In the genomic region with DNA sequence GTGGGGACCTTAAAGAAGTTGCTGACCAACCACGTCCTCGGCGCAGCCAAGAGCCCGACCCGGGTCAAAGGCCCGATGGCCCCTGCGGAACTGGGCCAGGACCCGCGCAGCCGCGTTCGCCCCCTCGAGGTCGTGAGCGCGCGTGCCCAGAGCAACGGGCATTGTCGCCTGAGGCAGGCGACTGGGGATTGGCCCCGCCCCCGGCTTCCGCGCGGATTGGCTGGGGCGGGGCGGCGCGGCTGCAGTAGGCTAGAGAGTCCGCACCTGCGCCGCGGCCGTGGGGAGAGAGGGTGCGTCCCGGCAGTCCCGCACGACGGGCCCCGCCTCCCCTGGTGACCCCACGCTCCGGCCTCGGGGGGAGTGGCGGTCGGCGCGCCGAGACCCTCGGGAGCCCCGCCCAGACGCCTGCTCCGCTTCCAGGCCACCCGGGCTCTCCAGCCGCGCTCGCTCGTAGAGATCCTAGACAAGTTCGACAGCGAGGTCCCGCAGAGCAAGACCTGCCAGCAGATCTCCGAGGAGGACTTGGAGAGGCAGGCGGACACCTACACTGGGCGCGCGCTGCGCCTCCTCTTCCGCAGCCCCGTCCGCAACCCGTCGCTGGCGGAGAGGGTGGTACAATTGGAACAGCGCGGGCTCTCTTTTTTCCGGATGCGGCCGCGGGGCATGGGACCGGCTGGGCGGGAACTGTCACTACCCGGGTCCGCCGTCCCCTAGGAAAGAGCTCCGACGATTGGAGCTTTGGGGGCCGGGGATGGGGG, we compare ENCODE assay signal across 1 cellular context.
TF ChIP-seq lines count a peak whose summit lies in the region.

No MANE protein-coding gene starts in this region.

TF ChIP-seq in HepG2, 621 proteins besides CTCF, POLR2A, EP300 and RAD21 (continued from another document and continues in another):
- TF ChIP-seq NFAT5 (CRISPR knock-in tag; IDR thresholded peaks at IDR 0.05) (peak; percentile 3; the same call in 1 of the 2 replicates), CSRNP2 (CRISPR knock-in tag; conservative IDR thresholded peaks at IDR 0.05; ENCODE audit: low read depth) (no peak), MBNL3 (CRISPR knock-in tag; conservative IDR thresholded peaks at IDR 0.05) (no peak), ZSCAN25 (CRISPR knock-in tag; IDR thresholded peaks at IDR 0.05) (no peak; the same call in 1 of the 2 replicates), PHF5A (CRISPR knock-in tag; IDR thresholded peaks at IDR 0.05; ENCODE audit: low read depth, unreplicated experiment) (no peak), MXI1 (IDR thresholded peaks at IDR 0.05; ENCODE audit: borderline replicate concordance, low read depth, low read length) (peak; percentile 29; the same call in 1 of the 3 replicates), RBAK (CRISPR knock-in tag; IDR thresholded peaks at IDR 0.05) (0 out of 2 replicates have a peak, but pooled peaks have one; percentile 35), FOXP4 (CRISPR knock-in tag; IDR thresholded peaks at IDR 0.05) (no peak; the same call in 1 of the 2 replicates), CEBPB (IDR thresholded peaks at IDR 0.05; ENCODE audit: borderline replicate concordance, low read depth, low read length) (no peak), ZMYM3 (CRISPR knock-in tag; IDR thresholded peaks at IDR 0.05) (no peak), SP1 (IDR thresholded peaks at IDR 0.05) (no peak), SP1 (CRISPR knock-in tag; IDR thresholded peaks at IDR 0.05) (peak; percentile 34; the same call in 1 of the 2 replicates), KLF13 (CRISPR knock-in tag; IDR thresholded peaks at IDR 0.05) (no peak), TOE1 (CRISPR knock-in tag; IDR thresholded peaks at IDR 0.05) (no peak), TEAD3 (CRISPR knock-in tag; optimal IDR thresholded peaks at IDR 0.05; ENCODE audit: borderline replicate concordance) (no peak), ZNF766 (CRISPR knock-in tag; IDR thresholded peaks at IDR 0.05; ENCODE audit: borderline replicate concordance) (0 out of 2 replicates have a peak, but pooled peaks have one; percentile 21), GABPA (IDR thresholded peaks at IDR 0.05; ENCODE audit: low read depth, low read length) (no peak), GABPA (CRISPR knock-in tag; IDR thresholded peaks at IDR 0.05; ENCODE audit: low read depth) (no peak), MXD1 (CRISPR knock-in tag; IDR thresholded peaks at IDR 0.05) (no peak), TGIF2 (CRISPR knock-in tag; IDR thresholded peaks at IDR 0.05) (no peak), TRIM22 (IDR thresholded peaks at IDR 0.05) (no peak), KMT2B (CRISPR knock-in tag; IDR thresholded peaks at IDR 0.05) (peak; percentile 31; the same call in 1 of the 2 replicates), ZNF34 (CRISPR knock-in tag; IDR thresholded peaks at IDR 0.05; ENCODE audit: borderline replicate concordance) (no peak), RERE (CRISPR knock-in tag; IDR thresholded peaks at IDR 0.05; ENCODE audit: low read depth) (no peak), SP2 (CRISPR knock-in tag; IDR thresholded peaks at IDR 0.05) (0 out of 2 replicates have a peak, but pooled peaks have one; percentile 49), ZNF275 (CRISPR knock-in tag; IDR thresholded peaks at IDR 0.05; ENCODE audit: borderline replicate concordance) (no peak), MEIS2 (CRISPR knock-in tag; IDR thresholded peaks at IDR 0.05) (peak; percentile 14; the same call in 1 of the 2 replicates), MTA1 (CRISPR knock-in tag; IDR thresholded peaks at IDR 0.05; ENCODE audit: borderline replicate concordance) (peak; percentile 21; the same call in 1 of the 2 replicates), CENPT (CRISPR knock-in tag; IDR thresholded peaks at IDR 0.05; ENCODE audit: low read depth) (no peak), KAT7 (CRISPR knock-in tag; IDR thresholded peaks at IDR 0.05; ENCODE audit: borderline replicate concordance) (peak; percentile 67; the same call in 1 of the 2 replicates), ZNF484 (CRISPR knock-in tag; IDR thresholded peaks at IDR 0.05; ENCODE audit: borderline replicate concordance, low read depth) (no peak; the same call in 1 of the 2 replicates), GTF3A (CRISPR knock-in tag; conservative IDR thresholded peaks at IDR 0.05) (no peak)
- TF ChIP-seq, protein P1, sequence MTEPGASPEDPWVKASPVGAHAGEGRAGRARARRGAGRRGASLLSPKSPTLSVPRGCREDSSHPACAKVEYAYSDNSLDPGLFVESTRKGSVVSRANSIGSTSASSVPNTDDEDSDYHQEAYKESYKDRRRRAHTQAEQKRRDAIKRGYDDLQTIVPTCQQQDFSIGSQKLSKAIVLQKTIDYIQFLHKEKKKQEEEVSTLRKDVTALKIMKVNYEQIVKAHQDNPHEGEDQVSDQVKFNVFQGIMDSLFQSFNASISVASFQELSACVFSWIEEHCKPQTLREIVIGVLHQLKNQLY (CRISPR knock-in tag; IDR thresholded peaks at IDR 0.05), result 0 out of 2 replicates have a peak, but pooled peaks have one; percentile 37
- TF ChIP-seq, protein P2, sequence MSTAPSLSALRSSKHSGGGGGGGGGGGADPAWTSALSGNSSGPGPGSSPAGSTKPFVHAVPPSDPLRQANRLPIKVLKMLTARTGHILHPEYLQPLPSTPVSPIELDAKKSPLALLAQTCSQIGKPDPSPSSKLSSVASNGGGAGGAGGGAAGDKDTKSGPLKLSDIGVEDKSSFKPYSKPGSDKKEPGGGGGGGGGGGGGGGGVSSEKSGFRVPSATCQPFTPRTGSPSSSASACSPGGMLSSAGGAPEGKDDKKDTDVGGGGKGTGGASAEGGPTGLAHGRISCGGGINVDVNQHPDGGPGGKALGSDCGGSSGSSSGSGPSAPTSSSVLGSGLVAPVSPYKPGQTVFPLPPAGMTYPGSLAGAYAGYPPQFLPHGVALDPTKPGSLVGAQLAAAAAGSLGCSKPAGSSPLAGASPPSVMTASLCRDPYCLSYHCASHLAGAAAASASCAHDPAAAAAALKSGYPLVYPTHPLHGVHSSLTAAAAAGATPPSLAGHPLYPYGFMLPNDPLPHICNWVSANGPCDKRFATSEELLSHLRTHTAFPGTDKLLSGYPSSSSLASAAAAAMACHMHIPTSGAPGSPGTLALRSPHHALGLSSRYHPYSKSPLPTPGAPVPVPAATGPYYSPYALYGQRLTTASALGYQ (CRISPR knock-in tag; IDR thresholded peaks at IDR 0.05), result no peak
